Comparison of ENCODE assay signal across 10 cellular contexts in the genomic region with DNA sequence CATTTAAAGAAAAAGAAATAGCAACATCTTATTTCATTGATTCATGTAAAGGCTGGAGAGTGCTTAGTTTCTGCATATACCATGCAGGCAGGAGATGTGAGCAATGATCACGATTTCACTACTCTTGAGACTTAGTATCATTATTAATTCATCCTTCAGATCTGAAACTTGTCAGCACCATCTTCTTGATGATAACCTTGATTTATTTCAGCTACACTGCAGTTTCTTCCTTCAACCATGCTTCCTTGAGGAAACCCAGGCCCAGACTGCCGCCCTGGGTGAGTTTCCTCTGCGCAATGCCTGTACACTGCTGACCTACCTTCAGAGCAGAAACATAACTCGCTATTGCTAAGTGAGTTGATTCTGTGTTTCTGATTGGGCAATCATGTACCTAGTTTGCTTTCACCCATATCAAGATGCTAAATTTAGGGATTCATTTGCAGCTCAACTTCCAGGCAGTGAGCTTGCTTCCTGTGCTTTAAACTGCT. TPM values are rescaled to one million over a fixed set of nuclear protein-coding genes. Genes with fewer than 3 reads are reported as not detected.
DNase-seq lines count a peak whose midpoint lies in the region; ATAC-seq and TF ChIP-seq lines count a peak whose summit lies in the region.
"Had no signal": no experiment of that assay in that cellular context is flagged by ENCODE, and none has a peak within 500 bp of the region (broad histone marks: within the 10 kb centered on the region; RNA-seq: fewer than 3 reads in every experiment).

No MANE protein-coding gene starts in this region.

- TF ChIP-seq CTCF in mammary epithelial cell (conservative IDR thresholded peaks at IDR 0.05 in 1 of 2, IDR thresholded peaks at IDR 0.05 in 1 of 2; ENCODE audit: extremely low read depth in 1 of 2, insufficient read depth in 1 of 2, low read depth in 1 of 2, low read length in 2 of 2) (no peak), mesothelial cell of epicardium (IDR thresholded peaks at IDR 0.05; ENCODE audit: unreplicated experiment) (no peak)
- no peak for TF ChIP-seq CTCF in CD8-positive, alpha-beta T cell (IDR thresholded peaks at IDR 0.05)

- H3K36me3 ChIP-seq in mammary epithelial cell (ENCODE audit: insufficient read depth, low read length), result no peaks in the 10 kb centered on the region
- H3K36me3 ChIP-seq in CD8-positive, alpha-beta T cell (ENCODE audit: insufficient read depth, low read length), result no peaks in the 10 kb centered on the region

- peaks cover 12% of the 10 kb centered on the region for H3K27me3 Mint-ChIP-seq in activated T-cell treated with anti-CD3 and anti-CD28 coated beads, Interleukin-2, amount 50 U/mL, for 4 hours (ENCODE audit: low read depth)
- no peaks in the 10 kb centered on the region for H3K27me3 Mint-ChIP-seq in mesothelial cell of epicardium (ENCODE audit: low read depth)
- H3K27me3 Mint-ChIP-seq in CD8-positive, alpha-beta T cell (ENCODE audit: low read depth), result no peaks in the 10 kb centered on the region

- intact Hi-C loops in mammary epithelial cell (cut with micrococcal nuclease), result loop anchor here (1.0 kb wide), 1 partner anchor 14 kb away; a partner anchor contains a TSS
- intact Hi-C loops in CD8-positive, alpha-beta T cell (cut with DNase I, micrococcal nuclease), result no loop called here

- no peak overlapping the region for H3K4me3 ChIP-seq in mammary epithelial cell (replicated peaks in 1 of 3; ENCODE audit: insufficient read depth in 1 of 3, low read depth in 2 of 3, low read length in 3 of 3)
- no peak overlapping the region for H3K4me3 ChIP-seq in CD8-positive, alpha-beta T cell (ENCODE audit: low read depth, low read length)

- WGBS in mammary epithelial cell (ENCODE audit: low coverage, missing lambda C conversion rate), result 47% methylated on average over 4 of the region's 4 CpGs

- in situ Hi-C loops in mammary epithelial cell (cut with MboI; ENCODE audit: low sequenced_read_pairs in 2 of 2), result no loop called here

- no peaks in the 10 kb centered on the region for H3K9me3 Mint-ChIP-seq in activated T-cell treated with anti-CD3 and anti-CD28 coated beads, Interleukin-2, amount 50 U/mL, for 4 hours
- H3K9me3 Mint-ChIP-seq in mesothelial cell of epicardium, result no peaks in the 10 kb centered on the region
- H3K9me3 Mint-ChIP-seq in CD8-positive, alpha-beta T cell, result no peaks in the 10 kb centered on the region

- peaks cover 11% of the 10 kb centered on the region for H3K4me1 Mint-ChIP-seq in activated T-cell treated with anti-CD3 and anti-CD28 coated beads, Interleukin-2, amount 50 U/mL, for 4 hours (ENCODE audit: low read depth)
- H3K4me1 Mint-ChIP-seq in mesothelial cell of epicardium, result no peaks in the 10 kb centered on the region
- no peaks in the 10 kb centered on the region for H3K4me1 Mint-ChIP-seq in CD8-positive, alpha-beta T cell (ENCODE audit: low read depth)

- H3K79me2 ChIP-seq in mammary epithelial cell (ENCODE audit: insufficient read depth, low read length), result no peaks in the 10 kb centered on the region

- no peak for DNase-seq in activated T-cell treated with anti-CD3 and anti-CD28 coated beads, Interleukin-2, amount 50 U/mL, for 4 hours
- DNase-seq in activated T-cell treated with anti-CD3 and anti-CD28 coated beads for 4 hours, result no peak
- DNase-seq in mammary epithelial cell, result no peak
- no peak for DNase-seq in stimulated activated naive CD8-positive, alpha-beta T cell treated with anti-CD3 and anti-CD28 coated beads, Interleukin-15, Interleukin-2, amounts not matched to agents 100 U/mL and 50 U/mL, for 24 hours
- DNase-seq in mesothelial cell of epicardium (ENCODE audit: low spot score in 2 of 2, unreplicated experiment in 2 of 2), result no peak
- DNase-seq in NCI-H524 treated with DMSO at 0.1 percent for 48 hours (lab: John Stamatoyannopoulos, UW), result no peak
- DNase-seq in CD8-positive, alpha-beta T cell, result no peak
- DNase-seq: DMS79 treated with DMSO at 0.1 percent for 48 hours, NCI-H2029 treated with DMSO at 0.1 percent for 48 hours had no signal

- H3K27me3 ChIP-seq in mammary epithelial cell (ENCODE audit: insufficient read depth, low read length), result no peaks in the 10 kb centered on the region
- H3K27me3 ChIP-seq in CD8-positive, alpha-beta T cell (ENCODE audit: insufficient read depth, low read length), result no peaks in the 10 kb centered on the region

- H4K20me1 ChIP-seq in mammary epithelial cell (ENCODE audit: insufficient read depth, low read length), result no peaks in the 10 kb centered on the region

- H3K4me3 Mint-ChIP-seq in activated T-cell treated with anti-CD3 and anti-CD28 coated beads, Interleukin-2, amount 50 U/mL, for 4 hours, result no peak overlapping the region
- H3K4me3 Mint-ChIP-seq in mesothelial cell of epicardium, result no peak overlapping the region
- no peak overlapping the region for H3K4me3 Mint-ChIP-seq in CD8-positive, alpha-beta T cell

- CTCF ChIA-PET in mammary epithelial cell (lab: Charles Lee; ENCODE audit: low non-redundant PET), result no interaction called here
- CTCF ChIA-PET in CD8-positive, alpha-beta T cell (lab: Charles Lee), result interaction anchor here (1.2 kb wide), 1 partner anchor 11 kb away, joined by 3 read pairs; no protein-coding TSS in a partner anchor

- POLR2A ChIA-PET in CD8-positive, alpha-beta T cell (lab: Charles Lee), result no interaction called here

- H3K4me2 ChIP-seq in mammary epithelial cell (ENCODE audit: insufficient read depth, low read depth, low read length), result peak overlapping the region; percentile 65

- peak overlapping the region; percentile 65 for H3K27ac ChIP-seq in mammary epithelial cell (ENCODE audit: insufficient read depth, low read depth, low read length)
- H3K27ac ChIP-seq in CD8-positive, alpha-beta T cell (ENCODE audit: low read depth, low read length), result no peak overlapping the region

- peak; percentile 64 to 72 for ATAC-seq in activated T-cell treated with anti-CD3 and anti-CD28 coated beads, Interleukin-2, amount 50 U/mL, for 4 hours
- peak; percentile 67 for ATAC-seq in HG02852 (IDR thresholded peaks at IDR 0.05; ENCODE audit: unreplicated experiment)
- peak; percentile 38 for ATAC-seq in stimulated activated naive CD8-positive, alpha-beta T cell treated with anti-CD3 and anti-CD28 coated beads, Interleukin-15, Interleukin-2, amounts not matched to agents 100 U/mL and 50 U/mL, for 24 hours
- no peak for ATAC-seq in CD8-positive, alpha-beta T cell

- no peak overlapping the region for H3K27ac Mint-ChIP-seq in mesothelial cell of epicardium
- H3K27ac Mint-ChIP-seq in CD8-positive, alpha-beta T cell, result no peak overlapping the region

- peak overlapping the region; percentile 5 for H2AFZ ChIP-seq in mammary epithelial cell (ENCODE audit: low read depth, low read length)

- no peaks in the 10 kb centered on the region for H3K9me3 ChIP-seq in mammary epithelial cell (replicated peaks; ENCODE audit: insufficient read depth, low read length)
- no peaks in the 10 kb centered on the region for H3K9me3 ChIP-seq in CD8-positive, alpha-beta T cell (ENCODE audit: low read length)

- no peaks in the 10 kb centered on the region for H3K36me3 Mint-ChIP-seq in activated T-cell treated with anti-CD3 and anti-CD28 coated beads, Interleukin-2, amount 50 U/mL, for 4 hours (ENCODE audit: insufficient read depth)
- H3K36me3 Mint-ChIP-seq in mesothelial cell of epicardium, result no peaks in the 10 kb centered on the region
- H3K36me3 Mint-ChIP-seq in CD8-positive, alpha-beta T cell, result no peaks in the 10 kb centered on the region

- BruUV-seq in mammary epithelial cell (replicated peaks; lab: Mats Ljungman, UMichigan), result TSS peak; percentile 63

- no peak overlapping the region for H3K9ac ChIP-seq in mammary epithelial cell (ENCODE audit: insufficient read depth, low read length)

- H3K4me1 ChIP-seq in mammary epithelial cell (ENCODE audit: insufficient read depth, low read length), result peaks cover 56% of the 10 kb centered on the region
- H3K4me1 ChIP-seq in CD8-positive, alpha-beta T cell (ENCODE audit: insufficient read depth, low read length), result no peaks in the 10 kb centered on the region

- dilution Hi-C loops in mammary epithelial cell (cut with HindIII; ENCODE audit: low sequenced_read_pairs), result no loop called here

RNA-seq across cellular contexts. Expression of a gene that starts 13.5 kb away (rescaled TPM):
- total RNA-seq in activated T-cell treated with anti-CD3 and anti-CD28 coated beads, Interleukin-2, amount 50 U/mL, for 4 hours, result 10 to 100 TPM; 22.3 to 27.3 (median 27.1) TPM
- total RNA-seq in mammary epithelial cell (10 to 100 TPM; 27.7 to 61.5 TPM), mesothelial cell of epicardium (26.9 to 28.4 TPM (median 27.2 TPM) in 3 replicates)
- polyA plus RNA-seq in mammary epithelial cell, result 16.5 TPM
- 29.0 TPM for polyA minus RNA-seq in mammary epithelial cell
- total RNA-seq in CD8-positive, alpha-beta T cell, result 10 to 100 TPM; 48.2 to 51.7 TPM

RNA-seq across cellular contexts. Expression of a gene that starts 30.4 kb away (rescaled TPM):
- 10 to 100 TPM; 29.1 to 36.3 (median 32.5) TPM for total RNA-seq in activated T-cell treated with anti-CD3 and anti-CD28 coated beads, Interleukin-2, amount 50 U/mL, for 4 hours
- total RNA-seq in mammary epithelial cell, result 10 to 100 TPM; 13.7 to 25.7 TPM
- polyA plus RNA-seq in mammary epithelial cell, result 15.1 TPM
- polyA minus RNA-seq in mammary epithelial cell, result 4.8 TPM
- 44.6 to 48.2 TPM (median 47.4 TPM) in 3 replicates for total RNA-seq in mesothelial cell of epicardium
- 10 to 100 TPM; 70.7 to 74.4 TPM for total RNA-seq in CD8-positive, alpha-beta T cell
